In the genomic region with DNA sequence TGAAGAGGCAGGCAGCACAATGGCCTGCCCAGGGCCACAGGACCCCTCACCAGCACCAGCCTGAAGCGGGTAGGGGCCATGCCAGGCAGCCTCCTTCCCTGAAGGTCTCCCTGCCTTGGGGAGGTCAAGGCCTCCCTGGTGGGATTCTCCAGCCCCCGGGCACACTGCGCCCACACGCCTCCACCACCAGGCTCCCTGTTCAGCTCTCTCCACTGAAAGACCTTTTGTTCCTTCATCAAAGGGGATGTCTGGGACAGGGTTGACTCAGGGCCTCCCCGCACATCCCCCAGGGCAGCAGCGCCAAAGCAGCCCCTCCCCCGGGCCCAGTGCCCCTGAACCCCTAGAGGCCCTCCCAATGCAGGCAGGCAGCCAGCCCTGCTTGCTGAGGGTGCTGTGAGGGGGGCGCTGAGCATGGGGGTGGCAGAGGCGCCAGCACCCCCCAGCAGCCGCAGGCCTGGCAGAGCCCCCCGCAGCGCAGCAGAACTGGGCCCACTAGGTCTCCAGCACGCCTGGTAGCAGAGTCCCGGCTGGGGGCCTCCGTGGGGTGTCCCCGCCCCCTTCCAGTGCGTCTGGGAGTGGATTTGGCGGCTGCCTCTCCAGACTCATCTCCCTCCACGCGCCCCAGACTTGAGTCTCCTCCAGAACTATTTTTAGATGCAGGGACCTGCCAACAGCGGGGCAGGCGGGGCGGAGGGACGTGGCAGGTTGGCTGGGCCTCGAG, we compare ENCODE assay signal across 10 cellular contexts. TPM values are rescaled to one million over a fixed set of nuclear protein-coding genes. Genes with fewer than 3 reads are reported as not detected.
DNase-seq lines count a peak whose midpoint lies in the region; ATAC-seq, FAIRE-seq and TF ChIP-seq lines count a peak whose summit lies in the region.
"Had no signal": no experiment of that assay in that cellular context is flagged by ENCODE, and none has a peak within 500 bp of the region (broad histone marks: within the 10 kb centered on the region; RNA-seq: fewer than 3 reads in every experiment).

No MANE protein-coding gene starts in this region.

- TF ChIP-seq POLR2A in endothelial cell of umbilical vein (IDR thresholded peaks at IDR 0.05; ENCODE audit: low read depth, low read length): no peak

- dilution Hi-C loops in endothelial cell of umbilical vein (cut with MboI; ENCODE audit: extremely low pct_ligation_motif_present, low sequenced_read_pairs): no loop called here

- no peak overlapping the region for H2AFZ ChIP-seq in endothelial cell of umbilical vein (ENCODE audit: low read depth, low read length)

- no peaks in the 10 kb centered on the region for H4K20me1 ChIP-seq in endothelial cell of umbilical vein (replicated peaks; ENCODE audit: control insufficient read depth, extremely low read depth, insufficient read depth, low read length)

- H3K4me2 ChIP-seq in endothelial cell of umbilical vein (ENCODE audit: insufficient read depth, low read length): no peak overlapping the region

- no peak for TF ChIP-seq CTCF in A673 (conservative IDR thresholded peaks at IDR 0.05; ENCODE audit: low read depth, low read length)
- TF ChIP-seq CTCF in endothelial cell of umbilical vein (IDR thresholded peaks at IDR 0.05; ENCODE audit: extremely low read depth in 1 of 2, insufficient read depth in 1 of 2, low read depth in 1 of 2, low read length in 2 of 2): no peak

- CTCF ChIA-PET in A673 (lab: Charles Lee) (interaction anchor here (0.6 to 1.9 kb wide), 4 partner anchors 38 to 147 kb away, joined by 3 to 8 read pairs (median 4); no protein-coding TSS in a partner anchor), endothelial cell of umbilical vein (lab: Charles Lee) (interaction anchor here (0.7 to 6.5 kb wide), 11 partner anchors 102 to 164 kb away, joined by 3 to 120 read pairs (median 5); no protein-coding TSS in a partner anchor)

- no peak overlapping the region for H3K9ac ChIP-seq in endothelial cell of umbilical vein (replicated peaks; ENCODE audit: extremely low read depth, insufficient read depth, low read length)
- H3K9ac ChIP-seq in muscle layer of colon (ENCODE audit: low read length): no peak overlapping the region

- H3K79me2 ChIP-seq in endothelial cell of umbilical vein (ENCODE audit: control insufficient read depth, insufficient read depth, low read length): peaks cover 94% of the 10 kb centered on the region

- H3K9me3 ChIP-seq in A673 (ENCODE audit: low read depth, low read length, poor library complexity, severe bottlenecking) (no peaks in the 10 kb centered on the region), endothelial cell of umbilical vein (replicated peaks; ENCODE audit: control insufficient read depth, insufficient read depth, low read length) (no peaks in the 10 kb centered on the region), muscle layer of colon (ENCODE audit: low read length) (no peaks in the 10 kb centered on the region)

- POLR2A ChIA-PET in A673 (lab: Charles Lee; ENCODE audit: low non-redundant PET) (interaction anchor here (0.6 kb wide), 2 partner anchors 32 to 142 kb away, joined by 3 to 6 read pairs; no protein-coding TSS in a partner anchor), endothelial cell of umbilical vein (lab: Charles Lee) (no interaction called here)

- no peaks in the 10 kb centered on the region for H3K9me1 ChIP-seq in endothelial cell of umbilical vein (replicated peaks; ENCODE audit: control insufficient read depth, extremely low read depth, insufficient read depth, low read length)

- peaks cover 45% of the 10 kb centered on the region for H3K4me1 ChIP-seq in A673 (ENCODE audit: insufficient read depth, low read length, poor library complexity, severe bottlenecking)
- H3K4me1 ChIP-seq in endothelial cell of umbilical vein (ENCODE audit: control insufficient read depth, extremely low read depth, insufficient read depth, low read length): peaks cover 10% of the 10 kb centered on the region
- peaks cover 33% of the 10 kb centered on the region for H3K4me1 ChIP-seq in muscle layer of colon (ENCODE audit: insufficient read depth, low read length)

- H3K27me3 ChIP-seq in A673 (replicated peaks; ENCODE audit: insufficient read depth, low read depth, low read length, poor library complexity): no peaks in the 10 kb centered on the region
- H3K27me3 ChIP-seq in endothelial cell of umbilical vein (ENCODE audit: control insufficient read depth in 2 of 2, insufficient read depth in 2 of 2, low read length in 2 of 2): no peaks in the 10 kb centered on the region
- no peaks in the 10 kb centered on the region for H3K27me3 ChIP-seq in muscle layer of colon (ENCODE audit: control insufficient read depth in 1 of 2, insufficient read depth in 2 of 2, low read length in 2 of 2)

- DNase-seq in A673 (ENCODE audit: low spot score): peak; percentile 88
- peak; percentile 48 for DNase-seq in NCI-H1092 (lab: John Stamatoyannopoulos, UW)
- DNase-seq in endothelial cell of umbilical vein (ENCODE audit: low read depth, low spot score): no peak
- DNase-seq in HT-29 (ENCODE audit: low spot score): no peak
- no peak for DNase-seq in activated CD8-positive, alpha-beta memory T cell treated with anti-CD3 and anti-CD28 coated beads, Interleukin-2, amount 50 U/mL, for 4 hours
- no peak for DNase-seq in mesenteric fat pad (ENCODE audit: low spot score)
- DNase-seq: Kasumi-1; stimulated activated CD4-positive, alpha-beta T cell treated with anti-CD3 and anti-CD28 coated beads, Interleukin-4, amount 100 ng/mL, for 24 hours had no signal

- ATAC-seq in HG02610 (IDR thresholded peaks at IDR 0.05; ENCODE audit: unreplicated experiment): no peak

- no peak for FAIRE-seq in endothelial cell of umbilical vein (lab: Jason Lieb, UNC)

- H3K36me3 ChIP-seq in A673 (ENCODE audit: insufficient read depth, low read length, poor library complexity, severe bottlenecking) (peaks cover 15% of the 10 kb centered on the region), endothelial cell of umbilical vein (ENCODE audit: control insufficient read depth in 2 of 2, extremely low read depth in 1 of 2, insufficient read depth in 2 of 2, low read length in 2 of 2) (peaks cover 30 to 85% of the 10 kb centered on the region in 2 experiments), muscle layer of colon (ENCODE audit: insufficient read depth, low read length) (peaks cover 22% of the 10 kb centered on the region)

- BruUV-seq in A673 (replicated peaks; lab: Mats Ljungman, UMichigan) (no TSS peak), endothelial cell of umbilical vein (replicated peaks; lab: Mats Ljungman, UMichigan) (no TSS peak)

- peak overlapping the region; percentile 60 for H3K27ac ChIP-seq in A673 (ENCODE audit: low read depth, low read length, poor library complexity, severe bottlenecking)
- H3K27ac ChIP-seq in endothelial cell of umbilical vein (ENCODE audit: insufficient read depth, low read depth, low read length): peak overlapping the region; percentile 48
- H3K27ac ChIP-seq in muscle layer of colon (ENCODE audit: low read depth, low read length): peak overlapping the region; percentile 73

- intact Hi-C loops in A673 (cut with micrococcal nuclease; ENCODE audit: unreplicated experiment): no loop called here
- intact Hi-C loops in endothelial cell of umbilical vein (cut with micrococcal nuclease): no loop called here

- H3K4me3 ChIP-seq in A673 (ENCODE audit: low read depth, low read length, poor library complexity, severe bottlenecking): no peak overlapping the region
- no peak overlapping the region for H3K4me3 ChIP-seq in endothelial cell of umbilical vein (replicated peaks in 1 of 3; ENCODE audit: insufficient read depth in 1 of 3, low read depth in 1 of 3, low read length in 3 of 3)
- no peak overlapping the region for H3K4me3 ChIP-seq in muscle layer of colon (ENCODE audit: low read depth in 1 of 2, low read length in 2 of 2)

TF ChIP-seq in endothelial cell of umbilical vein, 7 proteins besides CTCF, POLR2A, EP300 and RAD21 (continues in another document):
- TF ChIP-seq MYC (IDR thresholded peaks at IDR 0.05; ENCODE audit: low read depth, low read length): no peak
- TF ChIP-seq POLR2AphosphoS5 (IDR thresholded peaks at IDR 0.05; ENCODE audit: insufficient read depth, low read depth, low read length): no peak
- TF ChIP-seq EZH2 (IDR thresholded peaks at IDR 0.05; ENCODE audit: borderline replicate concordance, low read depth, low read length, severe bottlenecking): no peak

RNA-seq across cellular contexts. Expression of a gene that starts 13.1 kb away (rescaled TPM):
- total RNA-seq in A673 (2021) (42.2 and 47.3 TPM in 2 replicates), endothelial cell of umbilical vein (237 and 267 TPM in 2 replicates), mesenteric fat pad (86.5 TPM)
- polyA plus RNA-seq in endothelial cell of umbilical vein: 171 and 198 TPM in 2 replicates
- polyA plus RNA-seq in endothelial cell of umbilical vein (2011; cell fraction: cytosol; rRNA removed): 110 and 135 TPM in 2 replicates
- 257 and 307 TPM in 2 replicates for polyA plus RNA-seq in endothelial cell of umbilical vein (2011; cell fraction: nucleus; rRNA removed)
- 194 and 202 TPM in 2 replicates for polyA plus RNA-seq in endothelial cell of umbilical vein (2012)
- polyA minus RNA-seq in endothelial cell of umbilical vein: 91.9 and 139 TPM in 2 replicates
- 24.9 TPM for polyA minus RNA-seq in endothelial cell of umbilical vein (2011; cell fraction: cytosol; rRNA and poly(A)+ RNA removed)
- polyA minus RNA-seq in endothelial cell of umbilical vein (2011; cell fraction: nucleus; rRNA and poly(A)+ RNA removed): 131 and 267 TPM in 2 replicates
- 230 and 270 TPM in 2 replicates for total RNA-seq in HT-29 (2014; rRNA removed; shearing (Covaris generic))

RNA-seq across cellular contexts. Expression of a gene that starts 19.5 kb away (rescaled TPM):
- not detected in 2 replicates for total RNA-seq in A673 (2021)
- total RNA-seq in endothelial cell of umbilical vein: not detected in 2 replicates
- polyA plus RNA-seq in endothelial cell of umbilical vein: not detected in 2 replicates
- polyA plus RNA-seq in endothelial cell of umbilical vein (2011; cell fraction: cytosol; rRNA removed): not detected in 2 replicates
- polyA plus RNA-seq in endothelial cell of umbilical vein (2011; cell fraction: nucleus; rRNA removed): not detected in 2 replicates
- 0.41 TPM in 1 of 2 replicates, not detected in the other for polyA plus RNA-seq in endothelial cell of umbilical vein (2012)
- not detected in 2 replicates for polyA minus RNA-seq in endothelial cell of umbilical vein
- polyA minus RNA-seq in endothelial cell of umbilical vein (2011; cell fraction: cytosol; rRNA and poly(A)+ RNA removed): not detected
- not detected in 2 replicates for polyA minus RNA-seq in endothelial cell of umbilical vein (2011; cell fraction: nucleus; rRNA and poly(A)+ RNA removed)
- not detected in 2 replicates for total RNA-seq in HT-29 (2014; rRNA removed; shearing (Covaris generic))
- 4.8 TPM for total RNA-seq in mesenteric fat pad

RNA-seq across cellular contexts. Expression of a gene that starts 31.3 kb away (rescaled TPM):
- not detected in 2 replicates for total RNA-seq in A673 (2021)
- not detected in 2 replicates for total RNA-seq in endothelial cell of umbilical vein
- polyA plus RNA-seq in endothelial cell of umbilical vein: not detected in 2 replicates
- polyA plus RNA-seq in endothelial cell of umbilical vein (2011; cell fraction: cytosol; rRNA removed): not detected in 2 replicates
- not detected in 2 replicates for polyA plus RNA-seq in endothelial cell of umbilical vein (2011; cell fraction: nucleus; rRNA removed)
- polyA plus RNA-seq in endothelial cell of umbilical vein (2012): 0.15 and 0.16 TPM in 2 replicates
- not detected in 2 replicates for polyA minus RNA-seq in endothelial cell of umbilical vein
- polyA minus RNA-seq in endothelial cell of umbilical vein (2011; cell fraction: cytosol; rRNA and poly(A)+ RNA removed): not detected
- not detected in 2 replicates for polyA minus RNA-seq in endothelial cell of umbilical vein (2011; cell fraction: nucleus; rRNA and poly(A)+ RNA removed)
- not detected in 2 replicates for total RNA-seq in HT-29 (2014; rRNA removed; shearing (Covaris generic))
- 4.1 TPM for total RNA-seq in mesenteric fat pad

Comparison
In these comparisons a context has a peak if more than half of its experiments do, and no peak if none do; other contexts are left out.
1. DNase-seq: peak in A673 (single experiment) and NCI-H1092 (single experiment); none in endothelial cell of umbilical vein (single experiment), HT-29 (single experiment), activated CD8-positive, alpha-beta memory T cell treated with anti-CD3 and anti-CD28 coated beads, Interleukin-2, amount 50 U/mL, for 4 hours (single experiment) and mesenteric fat pad (single experiment).
2. Peak in every context shown above with its lines, with median percentiles within 50 percentile points of each other: H3K27ac ChIP-seq.